In the genomic region with DNA sequence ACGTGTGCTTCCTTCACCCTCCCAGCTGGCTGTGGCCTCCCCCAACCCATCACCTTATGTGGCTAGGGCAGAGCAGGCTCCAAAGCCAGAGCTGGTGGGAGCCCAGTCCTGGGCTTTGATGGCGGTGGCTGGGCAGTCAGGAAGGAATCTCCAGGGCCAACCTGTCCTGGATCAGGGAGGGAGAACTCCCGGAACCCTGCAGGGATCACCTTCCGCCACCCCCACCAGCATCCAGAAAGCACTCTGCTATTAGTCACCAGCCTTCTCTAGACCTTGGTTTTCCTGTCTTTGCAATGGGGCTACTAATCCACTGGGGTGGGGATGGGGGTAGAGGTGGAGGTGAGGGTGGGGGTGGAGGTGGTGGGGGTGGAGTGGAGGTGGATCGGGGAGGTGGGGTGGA, we compare ENCODE assay signal across 25 cellular contexts.
"Had no signal": no experiment of that assay in that cellular context is flagged by ENCODE, and none has a peak within 500 bp of the region (broad histone marks: within the 10 kb centered on the region; RNA-seq: fewer than 3 reads in every experiment).

No MANE protein-coding gene starts in this region.

- DNase-seq: head of caudate nucleus; hippocampal formation; kidney glomerular epithelial cell; left cardiac atrium; lower lobe of right lung; mammary epithelial cell; mesendoderm; naive B cell; natural killer cell; nephron progenitor cell; ovary; retina; stimulated activated CD4-positive, alpha-beta T cell treated with anti-CD3 and anti-CD28 coated beads, Interleukin-12 subunit alpha, Interleukin-12 subunit beta, amount 100 ng/mL, for 4 hours; stimulated activated CD4-positive, alpha-beta T cell treated with anti-CD3 and anti-CD28 coated beads, Interleukin-4, amount 100 ng/mL, for 24 hours; stimulated activated naive CD4-positive, alpha-beta T cell; stomach; testis; thyroid gland; transverse colon; upper lobe of right lung had no signal

- H3K4me1 ChIP-seq: neural progenitor cell, transverse colon had no signal

- H2AFZ ChIP-seq: neural progenitor cell had no signal

- H3K9me3 ChIP-seq: lower lobe of right lung, ovary, stomach, testis, thyroid gland, transverse colon, upper lobe of right lung had no signal

- H3K27ac ChIP-seq: lower lobe of right lung, neural progenitor cell, stomach, testis, thyroid gland, transverse colon, upper lobe of right lung had no signal

- H3K4me2 ChIP-seq: neural progenitor cell, smooth muscle cell had no signal

- H3K4me3 ChIP-seq: lower lobe of right lung, neural progenitor cell, ovary, smooth muscle cell, stomach, testis, thyroid gland, transverse colon, upper lobe of right lung had no signal

- H3K27me3 ChIP-seq: neural progenitor cell, ovary, stomach, testis, thyroid gland, transverse colon, upper lobe of right lung had no signal

- ATAC-seq: left cardiac atrium; left lobe of liver; lower lobe of right lung; natural killer cell; right cardiac atrium; stimulated activated effector memory CD8-positive, alpha-beta T cell treated with anti-CD3 and anti-CD28 coated beads, Interleukin-12 subunit alpha, Interleukin-12 subunit beta, amount 100 ng/mL, for 72 hours; upper lobe of right lung had no signal

- H3K36me3 ChIP-seq: neural progenitor cell, ovary had no signal

- H3K9ac ChIP-seq: neural progenitor cell had no signal
